Comparison of ENCODE assay signal across 11 cellular contexts in the genomic region with DNA sequence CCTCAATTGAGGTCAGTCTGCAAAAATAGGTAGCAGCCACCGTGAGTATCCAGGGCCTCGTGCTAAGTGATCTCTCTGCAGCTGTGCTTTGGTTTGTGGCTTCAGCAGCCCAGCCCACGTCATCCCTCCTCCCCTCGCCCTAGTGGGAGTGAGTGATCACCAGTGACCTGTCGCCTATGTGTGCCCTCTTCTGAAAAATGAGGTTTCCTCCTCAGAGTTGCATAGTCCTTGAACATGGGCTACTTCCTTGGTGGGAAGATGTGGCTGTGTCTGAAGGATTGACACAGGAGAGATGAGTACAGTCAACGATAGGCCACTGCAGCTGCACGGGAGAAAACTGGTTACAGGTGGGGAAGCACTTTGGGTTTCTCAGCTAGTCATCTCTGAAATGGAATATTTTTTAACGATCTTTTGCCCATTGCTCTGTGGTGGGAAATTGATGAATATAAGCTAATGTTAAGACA.
DNase-seq lines count a peak whose midpoint lies in the region; ATAC-seq, FAIRE-seq and TF ChIP-seq lines count a peak whose summit lies in the region.
"Had no signal": no experiment of that assay in that cellular context is flagged by ENCODE, and none has a peak within 500 bp of the region (broad histone marks: within the 10 kb centered on the region; RNA-seq: fewer than 3 reads in every experiment).

No MANE protein-coding gene starts in this region.

- intact Hi-C loops in right lobe of liver (cut with DNase I): no loop called here
- intact Hi-C loops in HepG2 (cut with micrococcal nuclease; ENCODE audit: unreplicated experiment): no loop called here
- intact Hi-C loops in Right ventricle myocardium superior (cut with DNase I): no loop called here

- ATAC-seq in right lobe of liver (peak; percentile 12 to 51 (median 36)), HepG2 (no peak), Right ventricle myocardium superior (ENCODE audit: poor library complexity) (no peak)
- ATAC-seq: A549 had no signal

- in situ Hi-C loops in HepG2 (cut with HindIII; ENCODE audit: extremely low pct_ligation_motif_present, low pct_unique_long_range_greater_than_20kb): no loop called here

- no peak overlapping the region for H3K4ac ChIP-seq in H9 (ENCODE audit: low read depth, low read length)

- H2AFZ ChIP-seq in HepG2 (ENCODE audit: low read length) (no peak overlapping the region), KMS-11 (ENCODE audit: low read depth) (peak overlapping the region; percentile 21; the same call in 1 of the 2 replicates), H9 (ENCODE audit: low read length) (no peak overlapping the region)

- no peak overlapping the region for H3K18ac ChIP-seq in H9 (ENCODE audit: insufficient read length, low read depth, low read length)

- no TSS peak for BruUV-seq in HepG2 (replicated peaks; lab: Mats Ljungman, UMichigan)

- TF ChIP-seq POLR2A in right lobe of liver (IDR thresholded peaks at IDR 0.05) (no peak), HepG2 (IDR thresholded peaks at IDR 0.05; ENCODE audit: insufficient read depth in 1 of 2, low read depth in 2 of 2, low read length in 2 of 2) (no peak)

- DNase-seq in right lobe of liver (no peak), HepG2 (ENCODE audit: low spot score) (no peak), Right ventricle myocardium superior (no peak), type B pancreatic cell (ENCODE audit: extremely low spot score, unreplicated experiment) (no peak), H9 (no peak)
- peak; percentile 86 to 87 for DNase-seq in activated T-cell treated with anti-CD3 and anti-CD28 coated beads, Interleukin-2, amount 50 U/mL, for 48 hours
- peak; percentile 81 for DNase-seq in stimulated activated CD4-positive, alpha-beta T cell treated with anti-CD3 and anti-CD28 coated beads, Interleukin-1b, Interleukin-23, amount 100 ng/mL, for 48 hours

- no peak overlapping the region for H3K4me3 Mint-ChIP-seq in type B pancreatic cell
- no peak overlapping the region for H3K4me3 Mint-ChIP-seq in H9

- H3K4me1 ChIP-seq in right lobe of liver: no peaks in the 10 kb centered on the region
- no peaks in the 10 kb centered on the region for H3K4me1 ChIP-seq in HepG2 (ENCODE audit: insufficient read depth, low read length)
- H3K4me1 ChIP-seq in KMS-11 (ENCODE audit: low read depth, poor library complexity, severe bottlenecking): peaks cover 58% of the 10 kb centered on the region
- H3K4me1 ChIP-seq in H9 (ENCODE audit: insufficient read depth, low read length): no peaks in the 10 kb centered on the region; the same call in 1 of the 2 replicates

- no peaks in the 10 kb centered on the region for H3K79me1 ChIP-seq in H9 (ENCODE audit: insufficient read depth, low read depth, low read length, poor library complexity, severe bottlenecking)

- H4K8ac ChIP-seq in H9 (replicated peaks; ENCODE audit: insufficient read length, low read depth, low read length): no peak overlapping the region

- H2BK120ac ChIP-seq in H9 (ENCODE audit: low read depth, low read length, poor library complexity, severe bottlenecking): no peak overlapping the region

- no peak for TF ChIP-seq RAD21 in HepG2 (CRISPR knock-in tag; IDR thresholded peaks at IDR 0.05)

- TF ChIP-seq CTCF in right lobe of liver (IDR thresholded peaks at IDR 0.05) (no peak), HepG2 (CRISPR knock-in tag; IDR thresholded peaks at IDR 0.05) (no peak), KMS-11 (conservative IDR thresholded peaks at IDR 0.05; ENCODE audit: low read depth, low read length) (no peak), type B pancreatic cell (conservative IDR thresholded peaks at IDR 0.05) (no peak), H9 (conservative IDR thresholded peaks at IDR 0.05) (no peak)

- no peak overlapping the region for H3K56ac ChIP-seq in H9 (ENCODE audit: insufficient read length, low read depth, low read length)

- H3K9me3 Mint-ChIP-seq in type B pancreatic cell (no peaks in the 10 kb centered on the region), H9 (no peaks in the 10 kb centered on the region)

- no peak for TF ChIP-seq EP300 in HepG2 (IDR thresholded peaks at IDR 0.05; ENCODE audit: low read depth in 2 of 2, low read length in 2 of 2)
- no peak for TF ChIP-seq EP300 in HepG2 (CRISPR knock-in tag; IDR thresholded peaks at IDR 0.05; ENCODE audit: borderline replicate concordance)

- no peak overlapping the region; the same call in 1 of the 2 replicates for H3K14ac ChIP-seq in H9 (ENCODE audit: insufficient read depth, low read length)

- no peak overlapping the region for H2AK5ac ChIP-seq in H9 (ENCODE audit: insufficient read length, low read length)

- H3K4me2 ChIP-seq in HepG2 (ENCODE audit: low read depth, low read length) (no peak overlapping the region), KMS-11 (peak overlapping the region; percentile 81), H9 (ENCODE audit: insufficient read depth, insufficient read length, low read length) (no peak overlapping the region)
- H3K4me2 ChIP-seq: A549 had no signal

- WGBS in right lobe of liver (ENCODE audit: insufficient coverage, low coverage, low lambda C conversion rate, missing lambda C conversion rate): 74% methylated on average over 7 of the region's 8 CpGs
- WGBS in HepG2 (ENCODE audit: low lambda C conversion rate): 94% methylated on average over 8 of the region's 8 CpGs
- no CpG with 5 or more reads among the region's 8 CpGs for WGBS in H9 (ENCODE audit: extremely low coverage, insufficient read length, low lambda C conversion rate)

- FAIRE-seq in HepG2 (lab: Jason Lieb, UNC): no peak
- FAIRE-seq: A549 had no signal

- peaks cover 21% of the 10 kb centered on the region for H3K4me1 Mint-ChIP-seq in type B pancreatic cell (ENCODE audit: unreplicated experiment)
- peaks cover 9 to 10% of the 10 kb centered on the region in 2 experiments for H3K4me1 Mint-ChIP-seq in H9

- no peak overlapping the region for H2BK12ac ChIP-seq in H9 (ENCODE audit: insufficient read length, low read depth, low read length)

- H3K36me3 ChIP-seq in right lobe of liver (no peaks in the 10 kb centered on the region), HepG2 (replicated peaks in 1 of 2; ENCODE audit: control insufficient read depth in 1 of 2, insufficient read depth in 2 of 2, low read length in 2 of 2) (peaks cover 4 to 18% of the 10 kb centered on the region in 2 experiments; a peak in 3 of 5 replicates), KMS-11 (ENCODE audit: insufficient read depth) (no peaks in the 10 kb centered on the region)

- H3K27me3 ChIP-seq in right lobe of liver: no peaks in the 10 kb centered on the region
- no peaks in the 10 kb centered on the region for H3K27me3 ChIP-seq in HepG2 (ENCODE audit: control insufficient read depth in 1 of 2, insufficient read depth in 2 of 2, low read length in 2 of 2)
- H3K27me3 ChIP-seq in KMS-11 (ENCODE audit: insufficient read depth, low read depth): no peaks in the 10 kb centered on the region
- no peaks in the 10 kb centered on the region for H3K27me3 ChIP-seq in H9 (ENCODE audit: insufficient read depth, low read length)

- H3K23me2 ChIP-seq in H9 (ENCODE audit: insufficient read length, low read depth, low read length, poor library complexity, severe bottlenecking): no peaks in the 10 kb centered on the region

- H4K5ac ChIP-seq in H9 (ENCODE audit: insufficient read length, low read depth, low read length): no peak overlapping the region

- no peak overlapping the region for H4K91ac ChIP-seq in H9 (ENCODE audit: insufficient read length, low read depth, low read length)

- H2BK20ac ChIP-seq in H9 (ENCODE audit: low read depth, low read length, poor library complexity, severe bottlenecking): no peak overlapping the region

- H3K4me3 ChIP-seq in right lobe of liver (no peak overlapping the region), HepG2 (replicated peaks in 1 of 3; ENCODE audit: insufficient read depth in 1 of 3, low read depth in 2 of 3, low read length in 3 of 3) (no peak overlapping the region), KMS-11 (IDR thresholded peaks at IDR 0.05; ENCODE audit: insufficient read depth, low read depth, low read length) (no peak overlapping the region)
- H3K4me3 ChIP-seq: A549, lung, SK-N-MC had no signal

- H3K9ac ChIP-seq in HepG2 (ENCODE audit: insufficient read depth, low read depth, low read length): no peak overlapping the region
- peak overlapping the region; percentile 43; the same call in 1 of the 2 replicates for H3K9ac ChIP-seq in KMS-11
- H3K9ac ChIP-seq in H9 (ENCODE audit: extremely low read depth, insufficient read length, low read length): no peak overlapping the region

- H3K79me2 ChIP-seq in HepG2 (ENCODE audit: insufficient read depth, low read length) (no peaks in the 10 kb centered on the region), KMS-11 (ENCODE audit: insufficient read depth, low read depth) (no peaks in the 10 kb centered on the region), H9 (ENCODE audit: insufficient read depth, low read length) (no peaks in the 10 kb centered on the region)

- H3K27me3 Mint-ChIP-seq in type B pancreatic cell (no peaks in the 10 kb centered on the region), H9 (ENCODE audit: low read depth) (no peaks in the 10 kb centered on the region)

- H3K27ac ChIP-seq in right lobe of liver: no peak overlapping the region
- no peak overlapping the region for H3K27ac ChIP-seq in HepG2 (ENCODE audit: extremely low read length, insufficient read depth, low read length)
- peak overlapping the region; percentile 72 for H3K27ac ChIP-seq in KMS-11
- H3K27ac ChIP-seq in H9 (ENCODE audit: insufficient read length, low read depth, low read length): no peak overlapping the region
- H3K27ac ChIP-seq: SK-N-MC had no signal

- H3K27ac Mint-ChIP-seq in type B pancreatic cell (no peak overlapping the region), H9 (no peak overlapping the region)

- no peak overlapping the region for H3K23ac ChIP-seq in H9 (ENCODE audit: insufficient read length, low read depth, low read length)

- H3K9me3 ChIP-seq in right lobe of liver (no peaks in the 10 kb centered on the region), HepG2 (ENCODE audit: low read length) (no peaks in the 10 kb centered on the region), H9 (ENCODE audit: control insufficient read depth, low read depth, low read length) (no peaks in the 10 kb centered on the region)
- H3K9me3 ChIP-seq: A549 had no signal

- H4K20me1 ChIP-seq in HepG2 (ENCODE audit: insufficient read depth, low read length) (no peaks in the 10 kb centered on the region), KMS-11 (ENCODE audit: insufficient read depth) (no peaks in the 10 kb centered on the region), H9 (ENCODE audit: control insufficient read depth, insufficient read depth, insufficient read length) (no peaks in the 10 kb centered on the region)

- CTCF ChIA-PET in HepG2 (lab: Yijun Ruan, JAX; ENCODE audit: low intra/inter-chr PET ratio, low total read pairs): no interaction called here

- H2BK15ac ChIP-seq in H9 (ENCODE audit: low read depth, low read length): no peak overlapping the region

- peaks cover 9% of the 10 kb centered on the region for H3K36me3 Mint-ChIP-seq in type B pancreatic cell
- H3K36me3 Mint-ChIP-seq in H9 (ENCODE audit: insufficient read depth in 1 of 3, low read depth in 3 of 3): no peaks in the 10 kb centered on the region

- POLR2A ChIA-PET in HepG2 (lab: Yijun Ruan, JAX): no interaction called here

- no peak overlapping the region for H2BK5ac ChIP-seq in H9 (ENCODE audit: insufficient read length, low read length)

- H3T11ph ChIP-seq in H9 (ENCODE audit: low read length): no peak overlapping the region

Comparison
In these comparisons a context has a peak if more than half of its experiments do, and no peak if none do; other contexts are left out.
1. ATAC-seq: peak in right lobe of liver (4 of 4); none in HepG2 (single experiment) and Right ventricle myocardium superior (single experiment).
2. DNase-seq: peak in activated T-cell treated with anti-CD3 and anti-CD28 coated beads, Interleukin-2, amount 50 U/mL, for 48 hours (2 of 2) and stimulated activated CD4-positive, alpha-beta T cell treated with anti-CD3 and anti-CD28 coated beads, Interleukin-1b, Interleukin-23, amount 100 ng/mL, for 48 hours (single experiment); none in right lobe of liver (0 of 3), HepG2 (single experiment), Right ventricle myocardium superior (single experiment), type B pancreatic cell (single experiment) and H9 (single experiment).